8 cellular contexts compared by ENCODE assay signal in the genomic region with DNA sequence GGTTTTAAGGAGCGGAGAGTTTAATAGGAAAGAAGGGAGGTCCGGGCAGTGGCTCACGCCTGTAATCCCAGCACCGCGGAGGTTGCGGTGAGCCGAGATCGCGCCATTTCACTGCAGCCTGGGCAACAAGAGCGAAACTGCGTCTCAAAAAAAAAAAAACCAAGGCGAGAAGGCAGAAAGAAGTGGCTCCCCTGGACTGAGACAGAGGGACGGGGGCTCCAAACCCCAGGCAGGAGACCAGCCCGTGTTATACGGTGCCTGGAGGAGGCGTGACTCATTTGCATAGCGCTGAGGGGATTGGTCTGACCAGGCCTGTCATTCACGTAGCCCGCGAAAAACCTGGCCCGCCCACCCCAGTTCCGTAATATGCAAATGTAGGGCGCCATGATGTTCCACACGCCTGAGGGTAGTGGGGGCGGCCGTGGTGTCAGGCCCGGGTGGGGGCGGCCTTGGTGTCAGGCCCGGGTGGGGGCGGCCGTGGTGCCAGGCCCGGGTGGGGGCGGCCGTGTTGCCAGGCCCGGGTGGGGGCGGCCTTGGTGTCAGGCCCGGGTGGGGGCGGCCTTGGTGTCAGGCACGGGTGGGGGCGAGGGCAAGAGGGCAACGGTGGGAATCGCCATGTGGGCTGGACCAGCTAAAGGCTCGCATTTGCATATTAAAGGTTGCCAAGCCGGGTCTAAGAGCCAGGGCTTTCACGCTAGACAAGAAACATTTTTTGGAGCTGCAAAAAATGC. TPM values are rescaled to one million over a fixed set of nuclear protein-coding genes. Genes with fewer than 3 reads are reported as not detected.
DNase-seq lines count a peak whose midpoint lies in the region; ATAC-seq and TF ChIP-seq lines count a peak whose summit lies in the region.

No MANE protein-coding gene starts in this region.

- H4K20me1 ChIP-seq in OCI-LY1 (ENCODE audit: insufficient read depth, low read length), result no peaks in the 10 kb centered on the region

- TF ChIP-seq CTCF in OCI-LY1 (IDR thresholded peaks at IDR 0.05; ENCODE audit: low read length), result no peak

- H3K27ac Mint-ChIP-seq in activated naive CD4-positive, alpha-beta T cell treated with anti-CD3 and anti-CD28 coated beads, Interleukin-2, amount 50 U/mL, for 24 hours, result peak overlapping the region; percentile 97

- peak; percentile 99 for ATAC-seq in left cardiac atrium

- no peak overlapping the region for H2AFZ ChIP-seq in OCI-LY1 (ENCODE audit: low read length)

- peaks cover 34% of the 10 kb centered on the region for H3K4me1 ChIP-seq in OCI-LY1 (ENCODE audit: insufficient read depth, low read length, severe bottlenecking)

- H3K27me3 ChIP-seq in OCI-LY1 (ENCODE audit: insufficient read depth, low read length), result no peaks in the 10 kb centered on the region

- no peaks in the 10 kb centered on the region for H3K9me3 ChIP-seq in OCI-LY1 (ENCODE audit: low read length)

- H3K9me2 ChIP-seq in OCI-LY1 (ENCODE audit: low read depth, low read length), result no peaks in the 10 kb centered on the region

- intact Hi-C loops in left cardiac atrium (cut with DNase I), result no loop called here

- DNase-seq in G401 (ENCODE audit: low spot score), result peak; percentile 96
- peak; percentile 82 for DNase-seq in HCEC 1CT
- DNase-seq in left cardiac atrium, result peak; percentile 91
- DNase-seq in renal cortical epithelial cell (ENCODE audit: low read depth), result peak; percentile 82
- no peak for DNase-seq in T1000 (lab: John Stamatoyannopoulos, UW)
- no peak for DNase-seq in NCI-H510A (lab: John Stamatoyannopoulos, UW)

- H3K9ac ChIP-seq in OCI-LY1 (ENCODE audit: low read length), result peak overlapping the region; percentile 71

- H3K9me3 Mint-ChIP-seq in activated naive CD4-positive, alpha-beta T cell treated with anti-CD3 and anti-CD28 coated beads, Interleukin-2, amount 50 U/mL, for 24 hours, result no peaks in the 10 kb centered on the region

- no peaks in the 10 kb centered on the region for H3K36me3 Mint-ChIP-seq in activated naive CD4-positive, alpha-beta T cell treated with anti-CD3 and anti-CD28 coated beads, Interleukin-2, amount 50 U/mL, for 24 hours

- peak overlapping the region; percentile 75 for H3K4me2 ChIP-seq in OCI-LY1 (ENCODE audit: low read length)

- H3F3A ChIP-seq in OCI-LY1 (ENCODE audit: insufficient read depth, low read length), result no peaks in the 10 kb centered on the region; the same call in 1 of the 2 replicates

- H3K27ac ChIP-seq in OCI-LY1 (ENCODE audit: low read depth, low read length, poor library complexity, severe bottlenecking), result peak overlapping the region; percentile 87

- H3K36me3 ChIP-seq in OCI-LY1 (ENCODE audit: insufficient read depth, low read length), result peaks cover 37% of the 10 kb centered on the region

- H3K27me3 Mint-ChIP-seq in activated naive CD4-positive, alpha-beta T cell treated with anti-CD3 and anti-CD28 coated beads, Interleukin-2, amount 50 U/mL, for 24 hours, result no peaks in the 10 kb centered on the region

- H3K4me1 Mint-ChIP-seq in activated naive CD4-positive, alpha-beta T cell treated with anti-CD3 and anti-CD28 coated beads, Interleukin-2, amount 50 U/mL, for 24 hours, result peaks cover 22% of the 10 kb centered on the region

- in situ Hi-C loops in G401 (cut with HindIII; ENCODE audit: low sequenced_read_pairs), result no loop called here

- peak overlapping the region; percentile 55 for H3K4me3 ChIP-seq in OCI-LY1 (ENCODE audit: low read depth, low read length, poor library complexity, severe bottlenecking)

- no peaks in the 10 kb centered on the region for H3K79me2 ChIP-seq in OCI-LY1 (ENCODE audit: insufficient read depth, low read length)

- peak overlapping the region; percentile 94 for H3K4me3 Mint-ChIP-seq in activated naive CD4-positive, alpha-beta T cell treated with anti-CD3 and anti-CD28 coated beads, Interleukin-2, amount 50 U/mL, for 24 hours

RNA-seq across cellular contexts. Expression of gene PLCXD1, which starts 2.1 kb away (rescaled TPM):
- total RNA-seq in G401 (2014; rRNA removed; shearing (Covaris generic)), result 18.9 and 24.0 TPM in 2 replicates
- total RNA-seq in left cardiac atrium (10 to 100 TPM in 1 of 2 donors, 1 to 10 TPM in 1; 2.9 to 13.7 TPM), renal cortical epithelial cell (10.4 and 20.8 TPM in 2 replicates)

RNA-seq across cellular contexts. Expression of gene GTPBP6, which starts 35.3 kb away (rescaled TPM):
- 148 TPM in 2 replicates for total RNA-seq in G401 (2014; rRNA removed; shearing (Covaris generic))
- 10 to 100 TPM; 48.0 to 55.6 TPM for total RNA-seq in left cardiac atrium
- total RNA-seq in renal cortical epithelial cell, result 19.6 and 24.9 TPM in 2 replicates

Comparison
In these comparisons a context has a peak if more than half of its experiments do, and no peak if none do; other contexts are left out.
1. DNase-seq: peak in G401 (single experiment), HCEC 1CT (single experiment), left cardiac atrium (single experiment) and renal cortical epithelial cell (single experiment); none in T1000 (single experiment) and NCI-H510A (single experiment).